In the genomic region with DNA sequence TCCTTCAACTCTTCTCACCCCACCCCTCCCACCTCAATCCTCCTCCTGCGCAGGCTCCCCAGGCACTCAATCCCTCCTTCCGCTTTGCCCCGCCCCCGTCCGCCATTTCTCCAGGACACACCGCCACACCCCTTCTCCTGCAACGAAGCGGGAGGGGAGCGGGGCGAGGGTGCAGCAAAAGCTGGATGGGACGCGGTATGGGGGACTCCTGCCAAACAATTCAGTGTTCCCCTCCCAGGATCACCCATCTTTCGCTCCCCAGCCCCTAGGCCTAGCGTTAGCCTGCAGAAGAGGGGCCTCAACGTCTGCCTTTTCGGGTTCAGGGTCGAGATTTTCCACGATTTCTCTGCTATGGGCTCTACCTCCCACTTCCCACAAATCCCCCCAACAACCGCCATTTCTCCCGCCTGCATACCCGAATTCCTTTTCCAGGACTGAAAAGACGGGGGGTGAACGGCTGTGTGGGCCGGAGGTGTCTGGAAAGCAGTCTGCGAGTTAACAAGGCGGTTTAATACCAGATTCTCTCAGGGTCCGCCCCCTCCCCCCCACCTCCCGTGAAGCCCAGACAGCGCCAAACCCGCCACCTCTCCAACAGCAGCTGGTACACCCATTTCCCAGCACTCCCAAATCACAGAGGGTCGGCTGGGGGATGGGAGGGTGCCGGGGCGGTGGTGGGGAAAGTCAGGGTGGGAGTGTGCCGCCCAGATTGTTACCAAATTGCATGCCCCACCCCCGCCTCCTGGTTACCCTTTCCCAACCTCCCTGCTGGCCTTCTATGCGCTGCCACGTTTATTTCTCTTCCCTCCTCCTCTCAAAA, we compare ENCODE assay signal across 8 cellular contexts. TPM values are rescaled to one million over a fixed set of nuclear protein-coding genes. Genes with fewer than 3 reads are reported as not detected.
DNase-seq lines count a peak whose midpoint lies in the region; ATAC-seq and TF ChIP-seq lines count a peak whose summit lies in the region.

No MANE protein-coding gene starts in this region.

- DNase-seq in CD4-positive, CD25-positive, alpha-beta regulatory T cell: peak; percentile 24 to 51 (median 39)
- DNase-seq in NCI-H1694 treated with DMSO at 0.1 percent for 48 hours (lab: John Stamatoyannopoulos, UW) (peak; percentile 9), coronary artery (ENCODE audit: low spot score) (no peak), left lung (peak; percentile 71 to 88), Caco-2 (no peak)
- DNase-seq in activated CD4-positive, alpha-beta T cell treated with anti-CD3 and anti-CD28 coated beads for 36 hours: peak; percentile 81
- peak; percentile 69 to 75 for DNase-seq in stimulated activated CD4-positive, alpha-beta T cell treated with anti-CD3 and anti-CD28 coated beads, Interleukin-2, amount 100 ng/mL, for 24 hours

- peaks cover 22% of the 10 kb centered on the region for H3K27me3 Mint-ChIP-seq in CD4-positive, CD25-positive, alpha-beta regulatory T cell
- H3K27me3 Mint-ChIP-seq in activated CD4-positive, alpha-beta T cell treated with anti-CD3 and anti-CD28 coated beads for 36 hours: no peaks in the 10 kb centered on the region
- peaks cover 9% of the 10 kb centered on the region for H3K27me3 Mint-ChIP-seq in Caco-2 (ENCODE audit: insufficient read depth, unreplicated experiment)

- peak overlapping the region in 1 of 3 donors; percentile 87 for H3K27ac Mint-ChIP-seq in CD4-positive, CD25-positive, alpha-beta regulatory T cell
- peak overlapping the region; percentile 47 for H3K27ac Mint-ChIP-seq in activated CD4-positive, alpha-beta T cell treated with anti-CD3 and anti-CD28 coated beads for 36 hours
- H3K27ac Mint-ChIP-seq in Caco-2 (ENCODE audit: unreplicated experiment): no peak overlapping the region

- H3K36me3 ChIP-seq in CD4-positive, CD25-positive, alpha-beta regulatory T cell (ENCODE audit: control insufficient read depth, insufficient read depth, low read length): no peaks in the 10 kb centered on the region
- no peaks in the 10 kb centered on the region for H3K36me3 ChIP-seq in left lung
- H3K36me3 ChIP-seq in Caco-2 (ENCODE audit: control insufficient read depth, insufficient read depth, low read length): no peaks in the 10 kb centered on the region

- TF ChIP-seq CTCF in coronary artery (IDR thresholded peaks at IDR 0.05) (no peak), left lung (IDR thresholded peaks at IDR 0.05) (no peak), Caco-2 (IDR thresholded peaks at IDR 0.05; ENCODE audit: insufficient read depth in 1 of 2, low read depth in 1 of 2, low read length in 1 of 2, severe bottlenecking in 1 of 2, unreplicated experiment in 1 of 2) (no peak)

- ATAC-seq in CD4-positive, CD25-positive, alpha-beta regulatory T cell (ENCODE audit: low read depth in 2 of 2): peak; percentile 59 to 62
- ATAC-seq in GM21723 (IDR thresholded peaks at IDR 0.05; ENCODE audit: unreplicated experiment) (peak; percentile 72), left lung (peak; percentile 92)
- ATAC-seq in activated CD4-positive, alpha-beta T cell treated with anti-CD3 and anti-CD28 coated beads for 36 hours: peak; percentile 90

- H3K4me1 Mint-ChIP-seq in CD4-positive, CD25-positive, alpha-beta regulatory T cell: peaks cover 0 to 15% (median 2%) of the 10 kb centered on the region in 4 donors
- peaks cover 22% of the 10 kb centered on the region for H3K4me1 Mint-ChIP-seq in activated CD4-positive, alpha-beta T cell treated with anti-CD3 and anti-CD28 coated beads for 36 hours
- no peaks in the 10 kb centered on the region for H3K4me1 Mint-ChIP-seq in Caco-2 (ENCODE audit: low read depth, unreplicated experiment)

- H3K27me3 ChIP-seq in CD4-positive, CD25-positive, alpha-beta regulatory T cell (ENCODE audit: control insufficient read depth, insufficient read depth, low read length): peaks cover 4% of the 10 kb centered on the region
- H3K27me3 ChIP-seq in left lung: no peaks in the 10 kb centered on the region
- H3K27me3 ChIP-seq in Caco-2 (replicated peaks; ENCODE audit: control insufficient read depth, insufficient read depth, low read length): no peaks in the 10 kb centered on the region

- H3K9me3 ChIP-seq in CD4-positive, CD25-positive, alpha-beta regulatory T cell (ENCODE audit: control insufficient read depth in 2 of 2, low read length in 2 of 2): no peaks in the 10 kb centered on the region
- H3K9me3 ChIP-seq in left lung (no peaks in the 10 kb centered on the region), Caco-2 (no peaks in the 10 kb centered on the region)

- POLR2A ChIA-PET in activated CD4-positive, alpha-beta T cell treated with anti-CD3 and anti-CD28 coated beads for 36 hours (lab: Charles Lee): no interaction called here
- POLR2A ChIA-PET in Caco-2 (lab: Charles Lee): no interaction called here

- peaks cover 5% of the 10 kb centered on the region for H3K4me1 ChIP-seq in CD4-positive, CD25-positive, alpha-beta regulatory T cell (ENCODE audit: control insufficient read depth, insufficient read depth, low read length, poor library complexity, severe bottlenecking)
- H3K4me1 ChIP-seq in left lung (peaks cover 0 to 4% of the 10 kb centered on the region in 2 donors), Caco-2 (no peaks in the 10 kb centered on the region)

- CTCF ChIA-PET in activated CD4-positive, alpha-beta T cell treated with anti-CD3 and anti-CD28 coated beads for 36 hours (lab: Charles Lee): no interaction called here
- CTCF ChIA-PET in Caco-2 (lab: Charles Lee): no interaction called here

- intact Hi-C loops in activated CD4-positive, alpha-beta T cell treated with anti-CD3 and anti-CD28 coated beads for 36 hours (cut with DNase I, micrococcal nuclease): loop anchor here (2.0 to 5.0 kb wide), 2 partner anchors 242 to 252 kb away; a partner anchor contains a TSS
- intact Hi-C loops in left lung (cut with DNase I) (no loop called here), Caco-2 (cut with micrococcal nuclease; ENCODE audit: unreplicated experiment) (no loop called here)

- H3K4me3 Mint-ChIP-seq in CD4-positive, CD25-positive, alpha-beta regulatory T cell: peak overlapping the region; percentile 68 to 94 (median 84)
- H3K4me3 Mint-ChIP-seq in activated CD4-positive, alpha-beta T cell treated with anti-CD3 and anti-CD28 coated beads for 36 hours: peak overlapping the region; percentile 77
- no peak overlapping the region for H3K4me3 Mint-ChIP-seq in Caco-2 (ENCODE audit: unreplicated experiment)

- peaks cover 0 to 4% (median 0%) of the 10 kb centered on the region in 7 donors for H3K9me3 Mint-ChIP-seq in CD4-positive, CD25-positive, alpha-beta regulatory T cell
- no peaks in the 10 kb centered on the region for H3K9me3 Mint-ChIP-seq in activated CD4-positive, alpha-beta T cell treated with anti-CD3 and anti-CD28 coated beads for 36 hours (ENCODE audit: low read depth)
- no peaks in the 10 kb centered on the region for H3K9me3 Mint-ChIP-seq in Caco-2 (ENCODE audit: unreplicated experiment)

- no TSS peak for BruUV-seq in Caco-2 (replicated peaks; lab: Mats Ljungman, UMichigan)

- H3K27ac ChIP-seq in CD4-positive, CD25-positive, alpha-beta regulatory T cell (ENCODE audit: insufficient read depth, low read length, poor library complexity, severe bottlenecking): no peak overlapping the region
- H3K27ac ChIP-seq in coronary artery (peak overlapping the region; percentile 66 to 90), left lung (peak overlapping the region; percentile 28 to 37)

- H3K4me3 ChIP-seq in CD4-positive, CD25-positive, alpha-beta regulatory T cell (ENCODE audit: low read depth, low read length): peak overlapping the region; percentile 61
- peak overlapping the region; percentile 80 for H3K4me3 ChIP-seq in coronary artery
- H3K4me3 ChIP-seq in left lung: peak overlapping the region; percentile 46 to 54
- no peak overlapping the region for H3K4me3 ChIP-seq in Caco-2 (ENCODE audit: low read depth, low read length)

- H3K36me3 Mint-ChIP-seq in CD4-positive, CD25-positive, alpha-beta regulatory T cell: no peaks in the 10 kb centered on the region
- H3K36me3 Mint-ChIP-seq in activated CD4-positive, alpha-beta T cell treated with anti-CD3 and anti-CD28 coated beads for 36 hours (ENCODE audit: low read depth): no peaks in the 10 kb centered on the region
- H3K36me3 Mint-ChIP-seq in Caco-2 (ENCODE audit: insufficient read depth, unreplicated experiment): no peaks in the 10 kb centered on the region

RNA-seq across cellular contexts. Expression of a gene that starts 0.8 kb away (rescaled TPM):
- 1.4 TPM for total RNA-seq in CD4-positive, CD25-positive, alpha-beta regulatory T cell
- 1 to 10 TPM in 2 of 4 donors, under 1 TPM in 2; 0.10 to 1.9 (median 1.4) TPM for polyA plus RNA-seq in CD4-positive, CD25-positive, alpha-beta regulatory T cell
- total RNA-seq in activated CD4-positive, alpha-beta T cell treated with anti-CD3 and anti-CD28 coated beads for 36 hours: 10 to 100 TPM; 11.0 to 13.6 TPM
- 10 to 100 TPM; 47.0 to 53.5 TPM for total RNA-seq in left lung
- total RNA-seq in Caco-2 (2022): not detected in 2 replicates

RNA-seq across cellular contexts. Expression of a gene that starts 35.9 kb away (rescaled TPM):
- total RNA-seq in CD4-positive, CD25-positive, alpha-beta regulatory T cell: 52.9 TPM
- 10 to 100 TPM; 16.2 to 27.1 (median 19.5) TPM for polyA plus RNA-seq in CD4-positive, CD25-positive, alpha-beta regulatory T cell
- total RNA-seq in activated CD4-positive, alpha-beta T cell treated with anti-CD3 and anti-CD28 coated beads for 36 hours: 10 to 100 TPM; 21.5 to 37.3 TPM
- total RNA-seq in left lung: 10 to 100 TPM; 54.8 to 71.9 TPM
- total RNA-seq in Caco-2 (2022): 31.0 and 33.5 TPM in 2 replicates

RNA-seq across cellular contexts. Expression of a gene that starts 41.1 kb away (rescaled TPM):
- 33.6 TPM for total RNA-seq in CD4-positive, CD25-positive, alpha-beta regulatory T cell
- 10 to 100 TPM; 38.6 to 42.4 (median 40.6) TPM for polyA plus RNA-seq in CD4-positive, CD25-positive, alpha-beta regulatory T cell
- 10 to 100 TPM; 40.2 to 56.0 TPM for total RNA-seq in activated CD4-positive, alpha-beta T cell treated with anti-CD3 and anti-CD28 coated beads for 36 hours
- total RNA-seq in left lung (10 to 100 TPM; 44.7 to 52.3 TPM), Caco-2 (2022) (25.8 and 27.4 TPM in 2 replicates)

Comparison
In these comparisons a context has a peak if more than half of its experiments do, and no peak if none do; other contexts are left out.
1. DNase-seq: peak in CD4-positive, CD25-positive, alpha-beta regulatory T cell (3 of 3), NCI-H1694 treated with DMSO at 0.1 percent for 48 hours (single experiment), activated CD4-positive, alpha-beta T cell treated with anti-CD3 and anti-CD28 coated beads for 36 hours (single experiment), left lung (2 of 2) and stimulated activated CD4-positive, alpha-beta T cell treated with anti-CD3 and anti-CD28 coated beads, Interleukin-2, amount 100 ng/mL, for 24 hours (2 of 2); none in coronary artery (single experiment) and Caco-2 (0 of 2).
2. intact Hi-C loops: an anchor here in activated CD4-positive, alpha-beta T cell treated with anti-CD3 and anti-CD28 coated beads for 36 hours (2.0 to 5.0 kb wide); none called in left lung and Caco-2.
3. Peak in every context shown above with its lines, with median percentiles within 50 percentile points of each other: ATAC-seq.